18 cellular contexts compared by ENCODE assay signal in the genomic region with DNA sequence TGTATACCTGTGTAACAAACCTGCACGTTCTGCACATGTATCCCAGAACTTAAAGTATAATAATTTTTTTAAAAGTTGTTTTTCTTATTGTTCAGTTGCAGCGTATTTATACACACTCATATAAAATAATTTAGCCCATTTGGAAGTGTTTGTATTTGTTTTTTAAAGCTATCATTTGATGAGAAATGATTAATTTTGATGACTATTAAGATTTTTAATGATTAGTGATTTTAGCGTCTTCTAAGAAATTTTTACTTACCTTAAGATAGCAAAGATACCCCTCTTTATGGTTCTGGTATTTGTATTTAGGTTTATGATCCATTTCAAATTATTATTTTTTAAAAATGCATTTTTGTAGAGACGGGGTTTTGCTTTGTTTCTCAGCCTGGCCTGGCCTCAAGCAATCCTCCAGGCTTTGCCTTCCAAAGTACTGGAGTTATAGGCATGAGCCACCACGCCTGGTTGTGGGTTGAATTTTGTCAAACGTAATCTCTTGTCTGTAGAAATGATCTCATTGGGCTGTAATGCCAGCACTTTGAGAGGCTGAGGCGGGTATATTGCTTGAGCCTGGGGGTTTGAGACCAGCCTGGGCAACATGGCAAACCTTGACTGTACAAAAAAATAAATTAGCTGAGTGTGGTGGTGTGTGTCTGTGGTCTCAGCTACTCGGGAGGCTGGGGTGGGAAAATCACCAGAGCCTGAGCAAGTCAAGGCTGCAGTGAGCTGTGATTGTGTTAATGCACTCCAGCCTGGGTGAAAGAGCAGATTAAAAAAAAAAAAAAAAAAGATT. TPM values are rescaled to one million over a fixed set of nuclear protein-coding genes. Genes with fewer than 3 reads are reported as not detected.
A peak's percentile ranks its signal among the peaks of the same experiment; 100 is the strongest.
DNase-seq lines count a peak whose midpoint lies in the region; ATAC-seq and TF ChIP-seq lines count a peak whose summit lies in the region.
"Had no signal": no experiment of that assay in that cellular context is flagged by ENCODE, and none has a peak within 500 bp of the region (broad histone marks: within the 10 kb centered on the region; RNA-seq: fewer than 3 reads in every experiment).

No MANE protein-coding gene starts in this region.

- H3K36me3 ChIP-seq in brain microvascular endothelial cell (replicated peaks), result no peaks in the 10 kb centered on the region
- no peaks in the 10 kb centered on the region for H3K36me3 ChIP-seq in mesodermal cell (ENCODE audit: control insufficient read depth, insufficient read depth, low read length)
- H3K36me3 ChIP-seq: right lobe of liver had no signal

- H3K27me3 ChIP-seq in brain microvascular endothelial cell (replicated peaks), result no peaks in the 10 kb centered on the region
- H3K27me3 ChIP-seq: BLaER1 treated with 17β-estradiol and CSF1 and Interleukin-3, amounts not matched to agents 10 nM and 100 nM; right lobe of liver had no signal

- H3K4me1 ChIP-seq in mesodermal cell (ENCODE audit: control insufficient read depth, insufficient read depth, low read length, poor library complexity, severe bottlenecking), result peaks cover 13% of the 10 kb centered on the region
- H3K4me1 ChIP-seq: right lobe of liver had no signal

- H3K27ac ChIP-seq in brain microvascular endothelial cell (no peak overlapping the region), mesodermal cell (ENCODE audit: low read depth, low read length, severe bottlenecking) (peak overlapping the region; percentile 37)
- H3K27ac ChIP-seq: BLaER1 treated with 17β-estradiol and CSF1 and Interleukin-3, amounts not matched to agents 10 nM and 100 nM; right lobe of liver had no signal

- ATAC-seq in GM18861 (IDR thresholded peaks at IDR 0.05; ENCODE audit: unreplicated experiment), result no peak
- no peak for ATAC-seq in GM21367 (IDR thresholded peaks at IDR 0.05; ENCODE audit: unreplicated experiment)
- ATAC-seq: activated naive CD8-positive, alpha-beta T cell treated with anti-CD3 and anti-CD28 coated beads, Interleukin-2, amount 50 U/mL, for 24 hours; HCT116 had no signal

- peak; percentile 27 for DNase-seq in D341Med (ENCODE audit: low spot score)
- peak; percentile 26 for DNase-seq in M059J (ENCODE audit: low read depth)
- DNase-seq in brain microvascular endothelial cell, result peak; percentile 21
- no peak for DNase-seq in dermis blood vessel endothelial cell
- DNase-seq in erythroblast (lab: John Stamatoyannopoulos, UW), result no peak
- DNase-seq: activated CD4-positive, alpha-beta T cell treated with anti-CD3 and anti-CD28 coated beads for 4 hours; activated naive CD8-positive, alpha-beta T cell treated with anti-CD3 and anti-CD28 coated beads, Interleukin-2, amount 50 U/mL, for 24 hours; activated T-cell treated with anti-CD3 and anti-CD28 coated beads for 4 hours; cortex of kidney; GF-D8; MV-4-11; right lobe of liver; stimulated activated naive CD4-positive, alpha-beta T cell treated with Interleukin-2 at 50 U/mL for 16 hours had no signal

- H3K4me3 ChIP-seq in brain microvascular endothelial cell (ENCODE audit: low read depth, low read length) (no peak overlapping the region), mesodermal cell (ENCODE audit: extremely low read depth, insufficient read depth, low read length, poor library complexity, severe bottlenecking) (no peak overlapping the region)
- H3K4me3 ChIP-seq: BLaER1 treated with 17β-estradiol and CSF1 and Interleukin-3, amounts not matched to agents 10 nM and 100 nM; right lobe of liver had no signal

- no peaks in the 10 kb centered on the region for H3K9me3 ChIP-seq in mesodermal cell (ENCODE audit: control insufficient read depth, low read length)
- H3K9me3 ChIP-seq: right lobe of liver had no signal

- TF ChIP-seq POLR2A in erythroblast (IDR thresholded peaks at IDR 0.05; ENCODE audit: low read length), result no peak

- no peak for TF ChIP-seq CTCF in brain microvascular endothelial cell (IDR thresholded peaks at IDR 0.05; ENCODE audit: low read depth, low read length, missing control alignments)

- 73 to 82% methylated on average over 3 to 5 of the region's 8 CpGs for WGBS in mesodermal cell (ENCODE audit: insufficient coverage in 2 of 2), 2 experiments

- in situ Hi-C loops in brain microvascular endothelial cell (cut with HindIII; ENCODE audit: low pct_ligation_motif_present, low sequenced_read_pairs), result no loop called here

RNA-seq across cellular contexts. Expression of a gene that starts 26.9 kb away (rescaled TPM):
- 43.3 and 43.6 TPM in 2 replicates for total RNA-seq in M059J (2014; rRNA removed; shearing (Covaris generic))
- 42.9 TPM for polyA plus RNA-seq in mesodermal cell (2013, experiment 1 of 2)
- polyA plus RNA-seq in mesodermal cell (2013, experiment 2 of 2), result 46.3 TPM
- 66.0 and 66.1 TPM in 2 replicates for total RNA-seq in dermis blood vessel endothelial cell

Comparison
In these comparisons a context has a peak if more than half of its experiments do, and no peak if none do; other contexts are left out.
1. DNase-seq: peak in D341Med (single experiment), M059J (single experiment) and brain microvascular endothelial cell (single experiment); none in dermis blood vessel endothelial cell (single experiment) and erythroblast (0 of 2).